Comparison of ENCODE assay signal across 11 cellular contexts in genomic region chr20:49853640-49854039, GRCh38. TPM values are rescaled to one million over a fixed set of nuclear protein-coding genes. Genes with fewer than 3 reads are reported as not detected.
DNase-seq lines count a peak whose midpoint lies in the region; FAIRE-seq and TF ChIP-seq lines count a peak whose summit lies in the region.
"Had no signal": no experiment of that assay in that cellular context is flagged by ENCODE, and none has a peak within 500 bp of the region (broad histone marks: within the 10 kb centered on the region; RNA-seq: fewer than 3 reads in every experiment).

No MANE protein-coding gene starts in this region.

- TF ChIP-seq CTCF in endodermal cell (conservative IDR thresholded peaks at IDR 0.05) (no peak), neural crest cell (conservative IDR thresholded peaks at IDR 0.05) (no peak), kidney (IDR thresholded peaks at IDR 0.05; ENCODE audit: borderline replicate concordance, extremely low read depth, insufficient read depth) (no peak)

- H3K4me3 Mint-ChIP-seq in endodermal cell (no peak overlapping the region), neural crest cell (no peak overlapping the region)
- H3K4me3 Mint-ChIP-seq: activated B cell treated with CpG ODN at 0.5 μM for 24 hours; effector memory CD8-positive, alpha-beta T cell had no signal

- no peaks in the 10 kb centered on the region for H3K9me3 ChIP-seq in NT2/D1 (ENCODE audit: insufficient read depth, low read length)
- no peaks in the 10 kb centered on the region for H3K9me3 ChIP-seq in endodermal cell (ENCODE audit: control insufficient read depth, low read length)
- no peaks in the 10 kb centered on the region for H3K9me3 ChIP-seq in kidney (ENCODE audit: control insufficient read depth in 1 of 2, low read length in 2 of 2)

- H3K4me1 ChIP-seq in NT2/D1 (ENCODE audit: insufficient read depth, insufficient read length): peaks cover 15% of the 10 kb centered on the region
- peaks cover 7% of the 10 kb centered on the region for H3K4me1 ChIP-seq in endodermal cell (ENCODE audit: control insufficient read depth, insufficient read depth, low read length)
- H3K4me1 ChIP-seq in kidney (ENCODE audit: control insufficient read depth in 1 of 2, insufficient read depth in 1 of 2, low read depth in 1 of 2, low read length in 2 of 2): peaks cover 0 to 4% of the 10 kb centered on the region in 2 donors

- H3K36me3 ChIP-seq in NT2/D1 (ENCODE audit: insufficient read depth, insufficient read length, low read length): peaks cover 32% of the 10 kb centered on the region
- peaks cover 27% of the 10 kb centered on the region for H3K36me3 ChIP-seq in endodermal cell (ENCODE audit: control insufficient read depth, insufficient read depth, low read length)
- H3K36me3 ChIP-seq in kidney (ENCODE audit: control insufficient read depth in 1 of 2, insufficient read depth in 2 of 2, low read length in 2 of 2): peaks cover 8 to 15% of the 10 kb centered on the region in 2 donors

- intact Hi-C loops in kidney (cut with DNase I): no loop called here

- WGBS in endodermal cell (ENCODE audit: insufficient coverage in 1 of 2, insufficient read length in 1 of 2), 2 experiments: 67 to 75% methylated on average over 4 to 5 of the region's 5 CpGs

- H3K4me3 ChIP-seq in NT2/D1 (ENCODE audit: insufficient read length, low read depth) (no peak overlapping the region), endodermal cell (ENCODE audit: low read length) (no peak overlapping the region), kidney (ENCODE audit: low read length in 2 of 2) (no peak overlapping the region)

- FAIRE-seq in kidney (lab: Jason Lieb, UNC): no peak

- H3K27me3 Mint-ChIP-seq in endodermal cell (ENCODE audit: insufficient read depth): no peaks in the 10 kb centered on the region
- H3K27me3 Mint-ChIP-seq in neural crest cell (ENCODE audit: low read depth): no peaks in the 10 kb centered on the region
- H3K27me3 Mint-ChIP-seq: activated B cell treated with CpG ODN at 0.5 μM for 24 hours; effector memory CD8-positive, alpha-beta T cell had no signal

- H3K27me3 ChIP-seq in NT2/D1 (ENCODE audit: insufficient read depth, insufficient read length) (no peaks in the 10 kb centered on the region), endodermal cell (ENCODE audit: control insufficient read depth, insufficient read depth, low read length, poor library complexity, severe bottlenecking) (no peaks in the 10 kb centered on the region)

- H3K9me3 Mint-ChIP-seq in endodermal cell (no peaks in the 10 kb centered on the region), neural crest cell (no peaks in the 10 kb centered on the region)
- H3K9me3 Mint-ChIP-seq: activated B cell treated with CpG ODN at 0.5 μM for 24 hours; effector memory CD8-positive, alpha-beta T cell had no signal

- H3K9ac ChIP-seq in NT2/D1 (ENCODE audit: insufficient read length, low read depth): no peak overlapping the region
- H3K9ac ChIP-seq in endodermal cell (ENCODE audit: extremely low read depth, low read length, poor library complexity, severe bottlenecking): no peak overlapping the region
- no peak overlapping the region for H3K9ac ChIP-seq in kidney (ENCODE audit: low read length in 2 of 2)

- peaks cover 24% of the 10 kb centered on the region for H3K36me3 Mint-ChIP-seq in endodermal cell (ENCODE audit: low read depth)
- H3K36me3 Mint-ChIP-seq in neural crest cell (ENCODE audit: low read depth): peaks cover 2% of the 10 kb centered on the region

- DNase-seq in EH (ENCODE audit: low read depth): peak; percentile 88
- peak; percentile 87 for DNase-seq in NT2/D1 (ENCODE audit: low read depth, low spot score)
- DNase-seq in endodermal cell: peak; percentile 75
- peak; percentile 30 for DNase-seq in neural crest cell (ENCODE audit: low read depth, low spot score)
- no peak for DNase-seq in NCI-H748 (lab: John Stamatoyannopoulos, UW; ENCODE audit: unreplicated experiment)
- no peak for DNase-seq in UCSD-AML1 (lab: John Stamatoyannopoulos, UW; ENCODE audit: unreplicated experiment)
- DNase-seq in DMS153 (lab: John Stamatoyannopoulos, UW): no peak
- DNase-seq in kidney: no peak
- DNase-seq: activated B cell treated with CpG ODN at 0.5 μM for 24 hours; effector memory CD8-positive, alpha-beta T cell; NCI-H1092 treated with DMSO at 0.1 percent for 48 hours had no signal

- H3K4me1 Mint-ChIP-seq in endodermal cell (peaks cover 2% of the 10 kb centered on the region), neural crest cell (peaks cover 44% of the 10 kb centered on the region)

- H3K27ac Mint-ChIP-seq in endodermal cell: peak overlapping the region; percentile 69
- peak overlapping the region; percentile 96 for H3K27ac Mint-ChIP-seq in neural crest cell (ENCODE audit: unreplicated experiment)
- H3K27ac Mint-ChIP-seq: activated B cell treated with CpG ODN at 0.5 μM for 24 hours had no signal

- H3K27ac ChIP-seq in endodermal cell (ENCODE audit: low read depth, low read length) (peak overlapping the region; percentile 93), kidney (ENCODE audit: low read depth in 2 of 2, low read length in 2 of 2) (no peak overlapping the region)

RNA-seq across cellular contexts. Expression of gene SLC9A8, which starts 41.0 kb away (rescaled TPM):
- total RNA-seq in endodermal cell (10 to 100 TPM in 1 of 2 donors, 1 to 10 TPM in 1; 8.6 to 10.3 TPM), neural crest cell (9.1 and 9.7 TPM in 2 replicates), kidney (22.4 TPM)
- polyA plus RNA-seq in endodermal cell (2013, experiment 1 of 2): 8.2 TPM
- polyA plus RNA-seq in endodermal cell (2013, experiment 2 of 2): 7.0 TPM
- polyA plus RNA-seq in kidney (ENCODE audit: insufficient read depth, low read depth, low replicate concordance): 4.5 TPM

Comparison
In these comparisons a context has a peak if more than half of its experiments do, and no peak if none do; other contexts are left out.
1. DNase-seq: peak in EH (single experiment), NT2/D1 (single experiment), endodermal cell (single experiment) and neural crest cell (single experiment); none in NCI-H748 (single experiment), UCSD-AML1 (single experiment), DMS153 (single experiment) and kidney (single experiment).